In the genomic region with DNA sequence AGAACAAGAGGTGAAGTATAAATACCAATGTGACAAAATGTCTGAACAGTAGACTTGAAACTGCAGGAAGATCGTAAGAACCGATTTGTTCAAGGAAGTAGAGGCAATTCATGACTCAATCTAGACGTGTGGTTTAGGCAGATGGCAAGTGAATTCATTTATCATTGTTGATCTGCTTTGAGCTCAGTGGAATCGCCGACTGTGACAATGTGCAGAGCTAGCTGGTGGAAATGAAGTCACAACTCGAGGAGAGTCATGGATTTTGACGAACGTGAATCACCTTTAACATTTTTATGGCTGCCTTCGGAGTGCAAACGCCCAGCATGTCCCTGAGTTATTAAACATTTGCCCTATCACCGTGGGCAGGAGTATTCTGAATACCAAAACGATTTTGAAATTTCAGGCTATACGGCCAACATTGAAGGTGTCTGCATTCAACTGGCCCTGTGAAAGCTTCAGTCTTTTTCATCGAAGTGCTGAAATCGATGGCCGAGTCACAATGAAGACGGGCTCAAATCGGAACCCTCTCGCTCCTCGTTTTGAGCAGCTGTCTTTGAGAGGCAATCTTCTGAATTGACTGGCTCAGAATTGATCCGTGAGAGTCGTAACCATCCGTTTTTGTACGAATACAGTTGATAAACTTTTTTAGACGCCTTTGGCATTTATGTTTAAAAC, we compare ENCODE assay signal across 8 cellular contexts. TPM values are rescaled to one million over a fixed set of nuclear protein-coding genes. Genes with fewer than 3 reads are reported as not detected.
DNase-seq lines count a peak whose midpoint lies in the region.

No MANE protein-coding gene starts in this region.

- peak overlapping the region; percentile 99 for H3K9ac ChIP-seq in GM23248

- H3K4me3 ChIP-seq in GM23248 = peak overlapping the region; percentile 99

- no peaks in the 10 kb centered on the region for H3K27me3 ChIP-seq in GM23248 (replicated peaks; ENCODE audit: insufficient read depth)

- H3K79me2 ChIP-seq in GM23248 (ENCODE audit: insufficient read depth) = peaks cover 43% of the 10 kb centered on the region

- no peaks in the 10 kb centered on the region for H3K9me2 ChIP-seq in GM23248 (ENCODE audit: insufficient read depth)

- H3K4me1 ChIP-seq in GM23248 (ENCODE audit: insufficient read depth) = no peaks in the 10 kb centered on the region; the same call in 1 of the 2 replicates

- no peaks in the 10 kb centered on the region for H4K20me1 ChIP-seq in GM23248 (ENCODE audit: insufficient read depth)

- 0 to 2% methylated on average over 25 of the region's 25 CpGs for WGBS in GM23248 (ENCODE audit: low coverage in 1 of 2, low lambda C conversion rate in 2 of 2, missing lambda C conversion rate in 2 of 2), 2 experiments

- peaks cover 19% of the 10 kb centered on the region for H3F3A ChIP-seq in GM23248 (ENCODE audit: insufficient read depth)

- in situ Hi-C loops in GM23248 (cut with MboI) = no loop called here

- H3K27ac ChIP-seq in GM23248 (peak overlapping the region; percentile 88), temporal lobe (ENCODE audit: low read depth, low read length) (peak overlapping the region; percentile 33)

- H3K9me3 ChIP-seq in GM23248 (ENCODE audit: low read depth) = no peaks in the 10 kb centered on the region

- no peaks in the 10 kb centered on the region for H3K36me3 ChIP-seq in GM23248 (ENCODE audit: low read depth)

- peak; percentile 24 for DNase-seq in COLO668 (lab: John Stamatoyannopoulos, UW; ENCODE audit: unreplicated experiment)
- DNase-seq in GM23248 = peak; percentile 75
- DNase-seq in MV-4-11 (lab: John Stamatoyannopoulos, UW) = peak; percentile 64
- peak; percentile 67 for DNase-seq in activated CD4-positive, alpha-beta T cell treated with anti-CD3 and anti-CD28 coated beads for 48 hours
- DNase-seq in effector CD4-positive, alpha-beta T cell = peak; percentile 59
- DNase-seq in mucosa of gallbladder (ENCODE audit: low spot score) = peak; percentile 13
- no peak for DNase-seq in GM19240 (ENCODE audit: insufficient read length, low spot score)

- peak overlapping the region; percentile 96 for H3K4me2 ChIP-seq in GM23248 (ENCODE audit: unreplicated experiment)

- H2AFZ ChIP-seq in GM23248 = peak overlapping the region; percentile 87

RNA-seq across cellular contexts. Expression of gene OGT, which starts 0.7 kb away (rescaled TPM):
- 97.1 and 119 TPM in 2 replicates for total RNA-seq in GM23248 (2014; rRNA removed; shearing (Covaris generic))
- 31.5 and 42.1 TPM in 2 replicates for polyA plus RNA-seq in GM23248 (2016; fragmentation: Nextera tagmentation; extraction: Ambion mirVana)
- total RNA-seq in mucosa of gallbladder (139 TPM), temporal lobe (171 TPM)

RNA-seq across cellular contexts. Expression of gene GCNA, which starts 46.0 kb away (rescaled TPM):
- 2.2 and 2.5 TPM in 2 replicates for total RNA-seq in GM23248 (2014; rRNA removed; shearing (Covaris generic))
- polyA plus RNA-seq in GM23248 (2016; fragmentation: Nextera tagmentation; extraction: Ambion mirVana) = 0.99 and 1.5 TPM in 2 replicates
- total RNA-seq in mucosa of gallbladder (2.0 TPM), temporal lobe (1.5 TPM)
